ENCODE assay signal across 1 cellular context in genomic region chr1:236398538-236398937, GRCh38.
TF ChIP-seq lines count a peak whose summit lies in the region.

No MANE protein-coding gene starts in this region.

TF ChIP-seq in H1, 55 proteins besides CTCF, POLR2A, EP300 and RAD21:
- TF ChIP-seq CHD1 (IDR thresholded peaks at IDR 0.05; ENCODE audit: low read depth, low read length) (no peak), MAFK (IDR thresholded peaks at IDR 0.05; ENCODE audit: low read depth, low read length) (no peak), TAF7 (optimal IDR thresholded peaks at IDR 0.05; ENCODE audit: borderline replicate concordance, low read depth, low read length) (no peak), SUZ12 (IDR thresholded peaks at IDR 0.05; ENCODE audit: low read length) (no peak), FOSL1 (IDR thresholded peaks at IDR 0.05; ENCODE audit: insufficient read depth, low read depth, low read length) (no peak), SRF (IDR thresholded peaks at IDR 0.05; ENCODE audit: low read depth, low read length) (no peak), SP1 (IDR thresholded peaks at IDR 0.05; ENCODE audit: low read depth, low read length) (no peak), E2F6 (IDR thresholded peaks at IDR 0.05) (no peak), PHF8 (conservative IDR thresholded peaks at IDR 0.05; ENCODE audit: low read depth, low read length) (no peak), POU5F1 (IDR thresholded peaks at IDR 0.05; ENCODE audit: low read depth, low read length) (no peak), TBP (IDR thresholded peaks at IDR 0.05; ENCODE audit: low read depth, low read length) (no peak), SIRT6 (IDR thresholded peaks at IDR 0.05; ENCODE audit: low read length) (no peak), CHD7 (IDR thresholded peaks at IDR 0.05; ENCODE audit: insufficient replicate concordance, low read length) (no peak), ATF2 (IDR thresholded peaks at IDR 0.05; ENCODE audit: low read length) (no peak), JUND (IDR thresholded peaks at IDR 0.05; ENCODE audit: low read length) (no peak)
TF ChIP-seq in H1: peak in this region for 0.
